In the genomic region with DNA sequence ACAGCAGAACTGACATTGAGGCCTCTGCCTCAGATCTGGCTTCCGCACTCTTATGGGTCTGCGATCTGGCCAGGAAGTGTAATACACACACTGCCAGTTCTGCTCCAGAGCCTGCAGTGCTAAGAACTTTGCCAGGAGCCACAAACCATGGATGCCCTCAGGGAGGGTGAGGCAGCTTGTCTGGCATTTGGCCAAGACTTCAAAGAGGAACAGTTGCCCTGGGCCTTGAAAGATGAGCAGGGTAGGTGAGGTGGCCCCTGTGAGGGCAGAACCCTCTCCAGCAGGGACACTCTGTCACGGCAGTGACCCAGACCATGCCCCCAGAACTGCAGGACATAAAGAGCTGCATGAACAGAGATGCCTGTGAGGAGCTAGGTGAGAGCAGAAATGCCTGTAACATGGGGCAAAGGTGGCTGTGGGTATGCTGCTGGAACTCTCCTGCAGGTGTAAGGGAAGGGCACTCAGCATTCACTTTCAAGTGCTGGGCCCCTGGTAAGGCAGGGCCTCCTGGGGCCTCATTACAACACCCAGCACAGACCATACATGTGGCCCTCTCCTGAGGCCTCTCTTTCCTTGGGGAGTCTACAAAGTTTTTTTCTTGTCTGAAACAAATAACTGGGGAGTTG, we compare ENCODE assay signal across 12 cellular contexts.
DNase-seq lines count a peak whose midpoint lies in the region; ATAC-seq and TF ChIP-seq lines count a peak whose summit lies in the region.
"Had no signal": no experiment of that assay in that cellular context is flagged by ENCODE, and none has a peak within 500 bp of the region (broad histone marks: within the 10 kb centered on the region; RNA-seq: fewer than 3 reads in every experiment).

No MANE protein-coding gene starts in this region.

- no peak overlapping the region for H3K4me3 ChIP-seq in epithelial cell of esophagus (ENCODE audit: low read length)
- H3K4me3 ChIP-seq: vagina had no signal

- no peak overlapping the region for H3K27ac Mint-ChIP-seq in stimulated activated memory B cell treated with anti-CD40 and anti-IgM and Interleukin-4, amounts not matched to agents 10 μg/mL and 1 μg/mL and 100 μg/mL, for 72 hours
- H3K27ac Mint-ChIP-seq: activated B cell treated with CpG ODN at 0.5 μM for 24 hours had no signal

- peaks cover 12% of the 10 kb centered on the region for H3K36me3 Mint-ChIP-seq in stimulated activated memory B cell treated with anti-CD40 and anti-IgM and Interleukin-4, amounts not matched to agents 10 μg/mL and 1 μg/mL and 100 μg/mL, for 72 hours

- peak; percentile 9 for DNase-seq in NCI-H748 (lab: John Stamatoyannopoulos, UW; ENCODE audit: unreplicated experiment)
- no peak for DNase-seq in NCI-H748 treated with DMSO at 0.1 percent for 48 hours (lab: John Stamatoyannopoulos, UW)
- peak; percentile 88 for DNase-seq in NCI-H510A (lab: John Stamatoyannopoulos, UW)
- DNase-seq in epithelial cell of esophagus (ENCODE audit: low read depth): peak; percentile 36
- DNase-seq in DMS114 treated with DMSO at 0.1 percent for 48 hours (lab: John Stamatoyannopoulos, UW; ENCODE audit: unreplicated experiment): no peak
- DNase-seq: activated B cell treated with CpG ODN at 0.5 μM for 24 hours; activated effector memory CD4-positive, alpha-beta T cell treated with anti-CD3 and anti-CD28 coated beads, Interleukin-2, amount 50 U/mL, for 16 hours; NCI-H774 had no signal

- H3K9me3 Mint-ChIP-seq in stimulated activated memory B cell treated with anti-CD40 and anti-IgM and Interleukin-4, amounts not matched to agents 10 μg/mL and 1 μg/mL and 100 μg/mL, for 72 hours: peaks cover 4% of the 10 kb centered on the region

- ATAC-seq in stimulated activated memory B cell treated with anti-CD40 and anti-IgM and Interleukin-4, amounts not matched to agents 10 μg/mL and 1 μg/mL and 100 μg/mL, for 72 hours: peak; percentile 41
- ATAC-seq in GM18520 (IDR thresholded peaks at IDR 0.05; ENCODE audit: unreplicated experiment) (no peak), GM18909 (IDR thresholded peaks at IDR 0.05; ENCODE audit: poor library complexity, unreplicated experiment) (no peak)

- no peak overlapping the region for H3K4me3 Mint-ChIP-seq in stimulated activated memory B cell treated with anti-CD40 and anti-IgM and Interleukin-4, amounts not matched to agents 10 μg/mL and 1 μg/mL and 100 μg/mL, for 72 hours
- H3K4me3 Mint-ChIP-seq: activated B cell treated with CpG ODN at 0.5 μM for 24 hours had no signal

- H3K27me3 Mint-ChIP-seq in stimulated activated memory B cell treated with anti-CD40 and anti-IgM and Interleukin-4, amounts not matched to agents 10 μg/mL and 1 μg/mL and 100 μg/mL, for 72 hours: peaks cover 9% of the 10 kb centered on the region

- no peak for TF ChIP-seq CTCF in epithelial cell of esophagus (IDR thresholded peaks at IDR 0.05; ENCODE audit: insufficient read depth, low read depth, low read length, missing control alignments)

- H3K4me1 Mint-ChIP-seq in stimulated activated memory B cell treated with anti-CD40 and anti-IgM and Interleukin-4, amounts not matched to agents 10 μg/mL and 1 μg/mL and 100 μg/mL, for 72 hours: no peaks in the 10 kb centered on the region

Comparison
In these comparisons a context has a peak if more than half of its experiments do, and no peak if none do; other contexts are left out.
1. DNase-seq: peak in NCI-H748 (single experiment), NCI-H510A (single experiment) and epithelial cell of esophagus (single experiment); none in NCI-H748 treated with DMSO at 0.1 percent for 48 hours (single experiment) and DMS114 treated with DMSO at 0.1 percent for 48 hours (single experiment).